ENCODE assay signal across 1 cellular context in genomic region chr5:173304591-173304988, GRCh38.
TF ChIP-seq lines count a peak whose summit lies in the region.

No MANE protein-coding gene starts in this region.

TF ChIP-seq in GM23338, 12 proteins besides CTCF, POLR2A, EP300 and RAD21 (continued from another document):
- no peak for TF ChIP-seq ETS1 (IDR thresholded peaks at IDR 0.05)
